In genomic region chr7:2567663-2568238, GRCh38 we compare ENCODE assay signal across 8 cellular contexts. TPM values are rescaled to one million over a fixed set of nuclear protein-coding genes. Genes with fewer than 3 reads are reported as not detected.
DNase-seq lines count a peak whose midpoint lies in the region; ATAC-seq and TF ChIP-seq lines count a peak whose summit lies in the region.

No MANE protein-coding gene starts in this region.

- TF ChIP-seq CTCF in AG09319 (IDR thresholded peaks at IDR 0.05; ENCODE audit: low read depth, low read length) = peak; percentile 63

- TF ChIP-seq RAD21 in Ishikawa (IDR thresholded peaks at IDR 0.05; ENCODE audit: low read depth) = peak; percentile 67

- no peak for DNase-seq in AG09319 (ENCODE audit: extremely low read depth, low read depth)
- peak in 46 of 61 donors; percentile 12 to 81 (median 44) for DNase-seq in caudate nucleus (lab: John Stamatoyannopoulos, UW)
- peak; percentile 51 to 66 for DNase-seq in lung microvascular endothelial cell (ENCODE audit: low read depth in 2 of 2)
- no peak for DNase-seq in activated T-cell treated with anti-CD3 and anti-CD28 coated beads for 4 hours
- DNase-seq in NCI-H1048 (lab: John Stamatoyannopoulos, UW) = no peak
- no peak for DNase-seq in NCI-H187 (lab: John Stamatoyannopoulos, UW)

- no peak for TF ChIP-seq EP300 in Ishikawa (IDR thresholded peaks at IDR 0.05; ENCODE audit: borderline replicate concordance)

- no peak overlapping the region for H3K27ac ChIP-seq in caudate nucleus (ENCODE audit: low read depth, low read length)

- ATAC-seq in GM18502 (IDR thresholded peaks at IDR 0.05; ENCODE audit: poor library complexity, unreplicated experiment) = no peak

TF ChIP-seq in Ishikawa, 13 proteins besides CTCF, POLR2A, EP300 and RAD21:
- TF ChIP-seq TEAD4 (IDR thresholded peaks at IDR 0.05) (no peak), YY1 (IDR thresholded peaks at IDR 0.05; ENCODE audit: low read depth) (no peak), CREB1 (IDR thresholded peaks at IDR 0.05; ENCODE audit: low read depth) (no peak), FOXM1 (IDR thresholded peaks at IDR 0.05; ENCODE audit: borderline replicate concordance, low read depth) (no peak), TCF12 (IDR thresholded peaks at IDR 0.05; ENCODE audit: low read depth) (no peak), ZBTB7A (IDR thresholded peaks at IDR 0.05; ENCODE audit: low read depth) (no peak), NFIC (IDR thresholded peaks at IDR 0.05) (no peak), TAF1 (IDR thresholded peaks at IDR 0.05; ENCODE audit: low read depth) (no peak), CEBPB (IDR thresholded peaks at IDR 0.05) (no peak), EGR1 (IDR thresholded peaks at IDR 0.05) (no peak)
- TF ChIP-seq, protein P1, sequence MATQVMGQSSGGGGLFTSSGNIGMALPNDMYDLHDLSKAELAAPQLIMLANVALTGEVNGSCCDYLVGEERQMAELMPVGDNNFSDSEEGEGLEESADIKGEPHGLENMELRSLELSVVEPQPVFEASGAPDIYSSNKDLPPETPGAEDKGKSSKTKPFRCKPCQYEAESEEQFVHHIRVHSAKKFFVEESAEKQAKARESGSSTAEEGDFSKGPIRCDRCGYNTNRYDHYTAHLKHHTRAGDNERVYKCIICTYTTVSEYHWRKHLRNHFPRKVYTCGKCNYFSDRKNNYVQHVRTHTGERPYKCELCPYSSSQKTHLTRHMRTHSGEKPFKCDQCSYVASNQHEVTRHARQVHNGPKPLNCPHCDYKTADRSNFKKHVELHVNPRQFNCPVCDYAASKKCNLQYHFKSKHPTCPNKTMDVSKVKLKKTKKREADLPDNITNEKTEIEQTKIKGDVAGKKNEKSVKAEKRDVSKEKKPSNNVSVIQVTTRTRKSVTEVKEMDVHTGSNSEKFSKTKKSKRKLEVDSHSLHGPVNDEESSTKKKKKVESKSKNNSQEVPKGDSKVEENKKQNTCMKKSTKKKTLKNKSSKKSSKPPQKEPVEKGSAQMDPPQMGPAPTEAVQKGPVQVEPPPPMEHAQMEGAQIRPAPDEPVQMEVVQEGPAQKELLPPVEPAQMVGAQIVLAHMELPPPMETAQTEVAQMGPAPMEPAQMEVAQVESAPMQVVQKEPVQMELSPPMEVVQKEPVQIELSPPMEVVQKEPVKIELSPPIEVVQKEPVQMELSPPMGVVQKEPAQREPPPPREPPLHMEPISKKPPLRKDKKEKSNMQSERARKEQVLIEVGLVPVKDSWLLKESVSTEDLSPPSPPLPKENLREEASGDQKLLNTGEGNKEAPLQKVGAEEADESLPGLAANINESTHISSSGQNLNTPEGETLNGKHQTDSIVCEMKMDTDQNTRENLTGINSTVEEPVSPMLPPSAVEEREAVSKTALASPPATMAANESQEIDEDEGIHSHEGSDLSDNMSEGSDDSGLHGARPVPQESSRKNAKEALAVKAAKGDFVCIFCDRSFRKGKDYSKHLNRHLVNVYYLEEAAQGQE (IDR thresholded peaks at IDR 0.05; ENCODE audit: low read depth) = no peak
- TF ChIP-seq, protein P2, sequence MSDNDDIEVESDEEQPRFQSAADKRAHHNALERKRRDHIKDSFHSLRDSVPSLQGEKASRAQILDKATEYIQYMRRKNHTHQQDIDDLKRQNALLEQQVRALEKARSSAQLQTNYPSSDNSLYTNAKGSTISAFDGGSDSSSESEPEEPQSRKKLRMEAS (IDR thresholded peaks at IDR 0.05) = no peak

RNA-seq across cellular contexts. Expression of gene IQCE, which starts 9.0 kb away (rescaled TPM):
- total RNA-seq in lung microvascular endothelial cell = 4.6 and 6.0 TPM in 2 replicates

RNA-seq across cellular contexts. Expression of gene BRAT1, which starts 12.4 kb away (rescaled TPM):
- 13.9 and 21.8 TPM in 2 replicates for total RNA-seq in lung microvascular endothelial cell

RNA-seq across cellular contexts. Expression of gene LFNG, which starts 48.2 kb away (rescaled TPM):
- 11.6 and 16.9 TPM in 2 replicates for total RNA-seq in lung microvascular endothelial cell

Comparison
In these comparisons a context has a peak if more than half of its experiments do, and no peak if none do; other contexts are left out.
1. DNase-seq: peak in caudate nucleus (46 of 61) and lung microvascular endothelial cell (2 of 2); none in AG09319 (single experiment), activated T-cell treated with anti-CD3 and anti-CD28 coated beads for 4 hours (single experiment), NCI-H1048 (single experiment) and NCI-H187 (0 of 2).